Comparison of ENCODE assay signal across 8 cellular contexts in the genomic region with DNA sequence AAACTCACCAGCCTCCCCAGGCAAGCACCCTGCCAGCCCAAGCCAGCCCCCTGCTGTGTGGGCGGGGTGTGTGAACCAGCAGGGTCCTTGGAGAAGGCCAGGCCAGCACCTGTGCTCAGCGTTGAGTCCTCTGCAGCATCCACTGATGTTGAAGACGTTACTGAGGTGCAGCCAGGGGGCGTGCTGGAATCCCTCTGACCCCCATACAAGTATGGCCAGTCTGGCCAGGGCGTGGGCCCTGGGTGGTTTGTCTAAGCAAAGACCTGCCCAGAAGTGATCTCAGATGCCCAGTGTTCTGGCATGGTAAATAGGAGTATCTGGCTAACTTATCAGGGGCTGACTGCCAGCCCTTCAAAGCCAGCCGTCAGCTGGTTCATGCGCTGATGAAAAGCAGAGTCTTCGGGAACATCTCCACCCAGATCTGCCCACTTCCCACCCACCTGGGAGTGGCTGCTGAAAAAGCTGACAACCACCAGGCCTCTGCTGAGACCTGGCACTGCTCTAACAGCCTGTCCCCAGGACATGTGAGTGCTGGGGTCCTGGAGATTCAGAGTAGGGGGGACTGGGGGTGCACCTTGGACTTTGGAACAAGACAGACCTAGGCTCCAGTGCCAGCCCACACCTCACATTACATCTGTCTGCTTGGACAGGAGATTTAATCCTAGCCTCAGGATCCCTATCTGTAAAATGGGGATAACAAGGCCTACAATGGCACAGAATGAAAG. TPM values are rescaled to one million over a fixed set of nuclear protein-coding genes. Genes with fewer than 3 reads are reported as not detected.
DNase-seq lines count a peak whose midpoint lies in the region; FAIRE-seq and TF ChIP-seq lines count a peak whose summit lies in the region.
"Had no signal": no experiment of that assay in that cellular context is flagged by ENCODE, and none has a peak within 500 bp of the region (broad histone marks: within the 10 kb centered on the region; RNA-seq: fewer than 3 reads in every experiment).

No MANE protein-coding gene starts in this region.

- H3K9ac ChIP-seq in kidney (ENCODE audit: low read length in 2 of 2), result peak overlapping the region; percentile 9 to 27

- FAIRE-seq in kidney (lab: Jason Lieb, UNC), result no peak

- in situ Hi-C loops in astrocyte of the cerebellum (cut with HindIII; ENCODE audit: low sequenced_read_pairs), result no loop called here

- H3K27ac ChIP-seq in kidney (ENCODE audit: low read depth in 2 of 2, low read length in 2 of 2) (peak overlapping the region; percentile 76 to 82), suprapubic skin (peak overlapping the region; percentile 72)
- H3K27ac ChIP-seq: HL-60 had no signal

- no peaks in the 10 kb centered on the region for H3K27me3 ChIP-seq in suprapubic skin

- 20% methylated on average over 5 of the region's 8 CpGs for WGBS in suprapubic skin

- H3K4me3 ChIP-seq in astrocyte of the cerebellum (ENCODE audit: low read depth, low read length), result no peak overlapping the region
- no peak overlapping the region for H3K4me3 ChIP-seq in kidney (ENCODE audit: low read length in 2 of 2)
- no peak overlapping the region for H3K4me3 ChIP-seq in suprapubic skin

- TF ChIP-seq POLR2A in suprapubic skin (IDR thresholded peaks at IDR 0.05), result no peak

- H3K9me3 ChIP-seq in kidney (ENCODE audit: control insufficient read depth in 1 of 2, low read length in 2 of 2) (no peaks in the 10 kb centered on the region), suprapubic skin (no peaks in the 10 kb centered on the region)

- no peaks in the 10 kb centered on the region for H3K36me3 ChIP-seq in kidney (ENCODE audit: control insufficient read depth in 1 of 2, insufficient read depth in 2 of 2, low read length in 2 of 2)
- no peaks in the 10 kb centered on the region for H3K36me3 ChIP-seq in suprapubic skin

- peaks cover 22 to 32% of the 10 kb centered on the region in 2 donors for H3K4me1 ChIP-seq in kidney (ENCODE audit: control insufficient read depth in 1 of 2, insufficient read depth in 1 of 2, low read depth in 1 of 2, low read length in 2 of 2)
- peaks cover 82% of the 10 kb centered on the region for H3K4me1 ChIP-seq in suprapubic skin

- TF ChIP-seq CTCF in astrocyte of the cerebellum (IDR thresholded peaks at IDR 0.05; ENCODE audit: low read depth, low read length, missing control alignments) (peak; percentile 51), kidney (IDR thresholded peaks at IDR 0.05; ENCODE audit: borderline replicate concordance, extremely low read depth, insufficient read depth) (peak; percentile 4), suprapubic skin (IDR thresholded peaks at IDR 0.05) (peak in 1 of 2 donors; percentile 28)

- no peak for TF ChIP-seq EP300 in suprapubic skin (IDR thresholded peaks at IDR 0.05)

- intact Hi-C loops in kidney (cut with DNase I), result no loop called here

- DNase-seq in LoVo (ENCODE audit: low spot score) (peak; percentile 70), astrocyte of the cerebellum (ENCODE audit: low read depth) (no peak), kidney (peak; percentile 84), suprapubic skin (ENCODE audit: low spot score in 2 of 2) (no peak), Ammon's horn (ENCODE audit: low spot score) (no peak), NCI-H187 treated with DMSO at 0.1 percent for 48 hours (lab: John Stamatoyannopoulos, UW) (no peak), NCI-H1694 treated with DMSO at 0.1 percent for 48 hours (lab: John Stamatoyannopoulos, UW) (no peak)

RNA-seq across cellular contexts. Expression of a gene that starts 41.1 kb away (rescaled TPM):
- 184 TPM for total RNA-seq in kidney
- 20.1 TPM for polyA plus RNA-seq in kidney (ENCODE audit: insufficient read depth, low read depth, low replicate concordance)
- 100 to 1,000 TPM in 2 of 4 donors, 10 to 100 TPM in 2; 76.8 to 117 (median 94.0) TPM for total RNA-seq in suprapubic skin

Comparison
In these comparisons a context has a peak if more than half of its experiments do, and no peak if none do; other contexts are left out.
1. DNase-seq: peak in LoVo (single experiment) and kidney (single experiment); none in astrocyte of the cerebellum (single experiment), suprapubic skin (0 of 2), Ammon's horn (single experiment), NCI-H187 treated with DMSO at 0.1 percent for 48 hours (single experiment) and NCI-H1694 treated with DMSO at 0.1 percent for 48 hours (single experiment).